ENCODE assay signal across 34 cellular contexts in the genomic region with DNA sequence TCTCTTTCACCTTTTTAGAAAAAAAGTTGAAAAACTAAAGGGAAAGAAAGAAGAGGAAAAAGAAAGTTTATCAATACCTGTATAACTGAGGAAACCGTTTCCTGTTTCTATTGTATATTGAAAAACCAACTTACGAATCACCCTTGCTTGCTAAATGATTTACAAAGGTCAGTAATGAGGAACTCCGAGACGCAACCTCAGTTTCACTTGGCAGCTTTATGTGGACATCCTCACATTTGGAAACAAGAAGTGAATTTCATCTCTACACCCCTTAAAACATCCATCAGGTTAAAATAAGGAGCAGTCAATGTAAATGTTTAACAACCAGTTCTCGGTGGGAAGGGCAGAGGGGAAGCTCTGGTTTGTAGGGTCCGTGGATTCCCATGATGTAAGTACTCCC.
DNase-seq lines count a peak whose midpoint lies in the region; ATAC-seq, FAIRE-seq and TF ChIP-seq lines count a peak whose summit lies in the region.
"Had no signal": no experiment of that assay in that cellular context is flagged by ENCODE, and none has a peak within 500 bp of the region (broad histone marks: within the 10 kb centered on the region; RNA-seq: fewer than 3 reads in every experiment).

No MANE protein-coding gene starts in this region.

- no peak overlapping the region for H3K4me3 Mint-ChIP-seq in activated CD8-positive, alpha-beta memory T cell treated with anti-CD3 and anti-CD28 coated beads, Interleukin-2, amount 10 ng/mL, durations not matched to agents 7 days and 5 days
- H3K4me3 Mint-ChIP-seq in CD8-positive, alpha-beta memory T cell: no peak overlapping the region
- H3K4me3 Mint-ChIP-seq: activated T-cell treated with anti-CD3 and anti-CD28 coated beads, Interleukin-2, amount 50 U/mL, for 24 hours; GM23338; stimulated activated effector memory CD8-positive, alpha-beta T cell treated with anti-CD3 and anti-CD28 coated beads, Interleukin-12 subunit alpha, Interleukin-12 subunit beta, amount 100 ng/mL, for 72 hours had no signal

- no peak for FAIRE-seq in HepG2 (lab: Jason Lieb, UNC)
- FAIRE-seq: GM18507, islet of Langerhans had no signal

- TF ChIP-seq POLR2A in HepG2 (IDR thresholded peaks at IDR 0.05; ENCODE audit: insufficient read depth in 1 of 2, low read depth in 2 of 2, low read length in 2 of 2) (no peak), right lobe of liver (IDR thresholded peaks at IDR 0.05) (no peak)

- TF ChIP-seq EP300 in HepG2 (IDR thresholded peaks at IDR 0.05; ENCODE audit: low read depth in 2 of 2, low read length in 2 of 2) (no peak), HepG2 (CRISPR knock-in tag; IDR thresholded peaks at IDR 0.05; ENCODE audit: borderline replicate concordance) (no peak)

- CTCF ChIA-PET in HepG2 (lab: Yijun Ruan, JAX; ENCODE audit: low intra/inter-chr PET ratio, low total read pairs): no interaction called here
- CTCF ChIA-PET in activated CD8-positive, alpha-beta memory T cell treated with anti-CD3 and anti-CD28 coated beads, Interleukin-2, amount 10 ng/mL, durations not matched to agents 7 days and 5 days (lab: Charles Lee): no interaction called here
- CTCF ChIA-PET in CD8-positive, alpha-beta memory T cell (lab: Charles Lee): no interaction called here

- no peak overlapping the region for H3K27ac Mint-ChIP-seq in activated CD8-positive, alpha-beta memory T cell treated with anti-CD3 and anti-CD28 coated beads, Interleukin-2, amount 10 ng/mL, durations not matched to agents 7 days and 5 days
- peak overlapping the region in 1 of 8 donors; percentile 3 for H3K27ac Mint-ChIP-seq in CD8-positive, alpha-beta memory T cell
- H3K27ac Mint-ChIP-seq: activated T-cell treated with anti-CD3 and anti-CD28 coated beads, Interleukin-2, amount 50 U/mL, for 24 hours; GM23338; stimulated activated effector memory CD8-positive, alpha-beta T cell treated with anti-CD3 and anti-CD28 coated beads, Interleukin-12 subunit alpha, Interleukin-12 subunit beta, amount 100 ng/mL, for 72 hours had no signal

- no peaks in the 10 kb centered on the region for H3K9me2 ChIP-seq in GM23248 (ENCODE audit: insufficient read depth)

- peaks cover 21% of the 10 kb centered on the region for H3K4me1 ChIP-seq in HepG2 (ENCODE audit: insufficient read depth, low read length)
- no peaks in the 10 kb centered on the region for H3K4me1 ChIP-seq in right lobe of liver
- H3K4me1 ChIP-seq in CD8-positive, alpha-beta memory T cell (ENCODE audit: insufficient read depth, low read length): peaks cover 28% of the 10 kb centered on the region
- H3K4me1 ChIP-seq in GM23248 (ENCODE audit: insufficient read depth): 0 out of 2 replicates have a peak, but pooled peaks cover under 1% of the 10 kb centered on the region
- H3K4me1 ChIP-seq: left ventricle myocardium inferior, prostate gland had no signal

- TF ChIP-seq CTCF in HepG2 (CRISPR knock-in tag; IDR thresholded peaks at IDR 0.05) (no peak), right lobe of liver (IDR thresholded peaks at IDR 0.05) (no peak)

- in situ Hi-C loops in HepG2 (cut with HindIII; ENCODE audit: extremely low pct_ligation_motif_present, low pct_unique_long_range_greater_than_20kb) (no loop called here), GM23248 (cut with MboI) (no loop called here)

- ATAC-seq in HepG2: no peak
- ATAC-seq in right lobe of liver: no peak
- no peak for ATAC-seq in activated CD8-positive, alpha-beta memory T cell treated with anti-CD3 and anti-CD28 coated beads, Interleukin-2, amount 10 ng/mL, durations not matched to agents 7 days and 5 days
- ATAC-seq: GM23338; Right ventricle myocardium inferior; stimulated activated effector memory CD8-positive, alpha-beta T cell treated with anti-CD3 and anti-CD28 coated beads, Interleukin-12 subunit alpha, Interleukin-12 subunit beta, amount 100 ng/mL, for 72 hours had no signal

- H2AFZ ChIP-seq in HepG2 (ENCODE audit: low read length) (no peak overlapping the region), GM23248 (no peak overlapping the region)
- H2AFZ ChIP-seq: GM23338, PC-9 had no signal

- H3F3A ChIP-seq in GM23248 (ENCODE audit: insufficient read depth): no peaks in the 10 kb centered on the region

- peaks cover 5% of the 10 kb centered on the region for H3K9me3 Mint-ChIP-seq in activated CD8-positive, alpha-beta memory T cell treated with anti-CD3 and anti-CD28 coated beads, Interleukin-2, amount 10 ng/mL, durations not matched to agents 7 days and 5 days (ENCODE audit: low read depth)
- peaks cover 0 to 4% (median 2%) of the 10 kb centered on the region in 5 donors for H3K9me3 Mint-ChIP-seq in CD8-positive, alpha-beta memory T cell
- H3K9me3 Mint-ChIP-seq: stimulated activated effector memory CD8-positive, alpha-beta T cell treated with anti-CD3 and anti-CD28 coated beads, Interleukin-12 subunit alpha, Interleukin-12 subunit beta, amount 100 ng/mL, for 72 hours had no signal

- H3K4me1 Mint-ChIP-seq in activated CD8-positive, alpha-beta memory T cell treated with anti-CD3 and anti-CD28 coated beads, Interleukin-2, amount 10 ng/mL, durations not matched to agents 7 days and 5 days: peaks cover 27% of the 10 kb centered on the region
- H3K4me1 Mint-ChIP-seq in CD8-positive, alpha-beta memory T cell: peaks cover 21 to 32% (median 32%) of the 10 kb centered on the region in 3 donors
- H3K4me1 Mint-ChIP-seq: GM23338 had no signal

- H3K4me2 ChIP-seq in HepG2 (ENCODE audit: low read depth, low read length) (peak overlapping the region; percentile 52), GM23248 (ENCODE audit: unreplicated experiment) (no peak overlapping the region)
- H3K4me2 ChIP-seq: GM23338, PC-9 had no signal

- H3K27ac ChIP-seq in HepG2 (ENCODE audit: extremely low read length, insufficient read depth, low read length) (no peak overlapping the region), right lobe of liver (no peak overlapping the region), GM23248 (no peak overlapping the region)
- H3K27ac ChIP-seq in CD8-positive, alpha-beta memory T cell (ENCODE audit: low read depth, low read length): no peak overlapping the region
- H3K27ac ChIP-seq: left ventricle myocardium inferior, PC-9, prostate gland, sigmoid colon, suprapubic skin, upper lobe of left lung had no signal

- BruUV-seq in HepG2 (replicated peaks; lab: Mats Ljungman, UMichigan): no TSS peak

- intact Hi-C loops in HepG2 (cut with micrococcal nuclease; ENCODE audit: unreplicated experiment) (no loop called here), right lobe of liver (cut with DNase I) (no loop called here)

- H3K36me3 Mint-ChIP-seq in activated CD8-positive, alpha-beta memory T cell treated with anti-CD3 and anti-CD28 coated beads, Interleukin-2, amount 10 ng/mL, durations not matched to agents 7 days and 5 days: peaks cover 2% of the 10 kb centered on the region
- peaks cover 0 to 15% (median 5%) of the 10 kb centered on the region in 3 donors for H3K36me3 Mint-ChIP-seq in CD8-positive, alpha-beta memory T cell
- H3K36me3 Mint-ChIP-seq: stimulated activated effector memory CD8-positive, alpha-beta T cell treated with anti-CD3 and anti-CD28 coated beads, Interleukin-12 subunit alpha, Interleukin-12 subunit beta, amount 100 ng/mL, for 72 hours had no signal

- H3K4me3 ChIP-seq in HepG2 (replicated peaks in 1 of 3; ENCODE audit: insufficient read depth in 1 of 3, low read depth in 2 of 3, low read length in 3 of 3): no peak overlapping the region
- H3K4me3 ChIP-seq in right lobe of liver: no peak overlapping the region
- H3K4me3 ChIP-seq in CD8-positive, alpha-beta memory T cell (ENCODE audit: low read length): no peak overlapping the region
- H3K4me3 ChIP-seq in GM23248: no peak overlapping the region
- H3K4me3 ChIP-seq: GM23338, left ventricle myocardium inferior, PC-9, prostate gland, sigmoid colon, suprapubic skin, upper lobe of left lung had no signal

- H3K27me3 ChIP-seq in HepG2 (ENCODE audit: control insufficient read depth in 1 of 2, insufficient read depth in 2 of 2, low read length in 2 of 2): no peaks in the 10 kb centered on the region
- H3K27me3 ChIP-seq in right lobe of liver: no peaks in the 10 kb centered on the region
- no peaks in the 10 kb centered on the region for H3K27me3 ChIP-seq in CD8-positive, alpha-beta memory T cell (ENCODE audit: insufficient read depth, low read length, poor library complexity, severe bottlenecking)
- 0 out of 2 replicates have a peak, but pooled peaks cover 3% of the 10 kb centered on the region for H3K27me3 ChIP-seq in GM23248 (replicated peaks; ENCODE audit: insufficient read depth)
- H3K27me3 ChIP-seq: sigmoid colon, suprapubic skin, upper lobe of left lung had no signal

- TF ChIP-seq RAD21 in HepG2 (CRISPR knock-in tag; IDR thresholded peaks at IDR 0.05): no peak

- H3K79me2 ChIP-seq in HepG2 (ENCODE audit: insufficient read depth, low read length): no peaks in the 10 kb centered on the region
- no peaks in the 10 kb centered on the region for H3K79me2 ChIP-seq in GM23248 (ENCODE audit: insufficient read depth)

- no peaks in the 10 kb centered on the region for H3K36me3 ChIP-seq in HepG2 (replicated peaks in 1 of 2; ENCODE audit: control insufficient read depth in 1 of 2, insufficient read depth in 2 of 2, low read length in 2 of 2)
- H3K36me3 ChIP-seq in right lobe of liver: no peaks in the 10 kb centered on the region
- no peaks in the 10 kb centered on the region for H3K36me3 ChIP-seq in CD8-positive, alpha-beta memory T cell (ENCODE audit: insufficient read depth, low read length)
- H3K36me3 ChIP-seq in GM23248 (ENCODE audit: low read depth): no peaks in the 10 kb centered on the region
- H3K36me3 ChIP-seq: left ventricle myocardium inferior, prostate gland, sigmoid colon, suprapubic skin, upper lobe of left lung had no signal

- no peaks in the 10 kb centered on the region for H3K27me3 Mint-ChIP-seq in activated CD8-positive, alpha-beta memory T cell treated with anti-CD3 and anti-CD28 coated beads, Interleukin-2, amount 10 ng/mL, durations not matched to agents 7 days and 5 days
- peaks cover 0 to 12% of the 10 kb centered on the region in 2 donors for H3K27me3 Mint-ChIP-seq in CD8-positive, alpha-beta memory T cell
- H3K27me3 Mint-ChIP-seq: activated T-cell treated with anti-CD3 and anti-CD28 coated beads, Interleukin-2, amount 50 U/mL, for 24 hours; CD4-positive, alpha-beta memory T cell; naive B cell had no signal

- POLR2A ChIA-PET in HepG2 (lab: Yijun Ruan, JAX): no interaction called here
- POLR2A ChIA-PET in CD8-positive, alpha-beta memory T cell (lab: Charles Lee): no interaction called here

- no peaks in the 10 kb centered on the region for H3K9me3 ChIP-seq in HepG2 (ENCODE audit: low read length)
- H3K9me3 ChIP-seq in right lobe of liver: no peaks in the 10 kb centered on the region
- H3K9me3 ChIP-seq in CD8-positive, alpha-beta memory T cell (ENCODE audit: low read length): no peaks in the 10 kb centered on the region
- H3K9me3 ChIP-seq in GM23248 (ENCODE audit: low read depth): no peaks in the 10 kb centered on the region
- H3K9me3 ChIP-seq: prostate gland, sigmoid colon, suprapubic skin, upper lobe of left lung had no signal

- 3% methylated on average over 6 of the region's 6 CpGs for WGBS in HepG2 (ENCODE audit: low lambda C conversion rate)
- WGBS in right lobe of liver (ENCODE audit: insufficient coverage, low coverage, low lambda C conversion rate, missing lambda C conversion rate): 42% methylated on average over 6 of the region's 6 CpGs
- WGBS in GM23248 (ENCODE audit: low coverage in 1 of 2, low lambda C conversion rate in 2 of 2, missing lambda C conversion rate in 2 of 2), 2 experiments: 82 to 85% methylated on average over 6 of the region's 6 CpGs

- H4K20me1 ChIP-seq in HepG2 (ENCODE audit: insufficient read depth, low read length) (no peaks in the 10 kb centered on the region), GM23248 (ENCODE audit: insufficient read depth) (no peaks in the 10 kb centered on the region)

- H3K9ac ChIP-seq in HepG2 (ENCODE audit: insufficient read depth, low read depth, low read length) (no peak overlapping the region), GM23248 (no peak overlapping the region)

- DNase-seq in HepG2 (ENCODE audit: low spot score) (no peak), right lobe of liver (no peak), SKM-1 (lab: John Stamatoyannopoulos, UW; ENCODE audit: unreplicated experiment) (peak; percentile 41), medulla oblongata (ENCODE audit: extremely low spot score) (peak; percentile 66), GM23248 (no peak)
- DNase-seq in activated CD8-positive, alpha-beta memory T cell treated with anti-CD3 and anti-CD28 coated beads, Interleukin-2, amount 10 ng/mL, durations not matched to agents 7 days and 5 days: no peak
- DNase-seq in CD8-positive, alpha-beta memory T cell: no peak
- no peak for DNase-seq in activated CD4-positive, alpha-beta T cell treated with anti-CD3 and anti-CD28 coated beads for 1 hour
- DNase-seq: 8988T; activated CD4-positive, alpha-beta T cell treated with anti-CD3 and anti-CD28 coated beads, Interleukin-2, amount 50 U/mL, for 1 hour; activated gamma-delta T cell treated with Interleukin-2 at 50 U/mL for 16 hours; activated T-cell treated with anti-CD3 and anti-CD28 coated beads, Interleukin-2, amount 50 U/mL, for 24 hours; caudate nucleus; CD4-positive, alpha-beta memory T cell; cortex of kidney; effector memory CD4-positive, alpha-beta T cell; glutamatergic neuron; left ventricle myocardium inferior; naive B cell; NCI-H1105 treated with DMSO at 0.1 percent for 48 hours; NCI-H187 treated with DMSO at 0.1 percent for 48 hours; NCI-H2171 treated with DMSO at 0.1 percent for 48 hours; NCI-H510A; nucleus accumbens; PC-9; sigmoid colon had no signal

Comparison
In these comparisons a context has a peak if more than half of its experiments do, and no peak if none do; other contexts are left out.
1. DNase-seq: peak in SKM-1 (single experiment) and medulla oblongata (single experiment); none in HepG2 (single experiment), right lobe of liver (0 of 3), activated CD8-positive, alpha-beta memory T cell treated with anti-CD3 and anti-CD28 coated beads, Interleukin-2, amount 10 ng/mL, durations not matched to agents 7 days and 5 days (single experiment), CD8-positive, alpha-beta memory T cell (0 of 5), GM23248 (single experiment) and activated CD4-positive, alpha-beta T cell treated with anti-CD3 and anti-CD28 coated beads for 1 hour (single experiment).